In the genomic region with DNA sequence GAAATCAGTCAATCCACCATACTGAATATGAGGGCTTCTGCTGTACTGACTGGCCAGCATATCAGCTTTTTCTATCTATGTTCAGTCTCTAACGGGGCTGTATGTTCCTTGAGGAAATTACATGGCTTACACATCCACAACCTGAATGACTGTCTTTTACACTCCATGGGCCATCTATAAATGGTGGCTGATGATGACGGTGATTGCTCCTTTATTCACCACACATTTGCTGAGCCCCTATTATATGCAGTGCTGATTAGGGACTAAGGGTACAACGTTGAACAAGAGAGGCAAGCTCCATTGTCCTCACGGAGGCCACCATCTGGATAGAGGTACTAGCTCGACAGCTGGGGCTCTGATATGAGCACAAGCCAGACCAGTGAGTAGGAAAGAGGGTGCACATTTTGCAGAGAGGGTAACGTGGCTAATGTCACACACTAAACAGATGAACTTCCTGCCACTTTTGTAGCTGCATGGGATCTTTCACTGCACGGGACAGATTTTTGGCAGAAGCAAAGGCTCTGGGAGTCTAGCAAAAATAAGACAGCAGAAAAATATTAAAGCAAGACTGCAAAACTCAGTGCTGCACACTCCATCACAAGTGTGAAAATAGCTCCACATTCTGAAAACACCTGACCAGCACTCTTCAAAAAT, we compare ENCODE assay signal across 21 cellular contexts. TPM values are rescaled to one million over a fixed set of nuclear protein-coding genes. Genes with fewer than 3 reads are reported as not detected.
"Had no signal": no experiment of that assay in that cellular context is flagged by ENCODE, and none has a peak within 500 bp of the region (broad histone marks: within the 10 kb centered on the region; RNA-seq: fewer than 3 reads in every experiment).

No MANE protein-coding gene starts in this region.

- DNase-seq: cortex of kidney; dorsolateral prefrontal cortex; effector CD8-positive, alpha-beta T cell; foreskin melanocyte; heart left ventricle; hypothalamus; kidney glomerular epithelial cell; mesendoderm; naive B cell; nephron progenitor cell; posterior cingulate gyrus; sigmoid colon; stimulated activated naive CD4-positive, alpha-beta T cell; stomach; substantia nigra; transverse colon had no signal

- H3K9me3 Mint-ChIP-seq: naive B cell, nephron progenitor cell had no signal

- H3K4me3 Mint-ChIP-seq: naive B cell, nephron progenitor cell had no signal

- ATAC-seq: heart left ventricle had no signal

- H3K27ac Mint-ChIP-seq: naive B cell, nephron progenitor cell had no signal

- H3K4me1 Mint-ChIP-seq: naive B cell had no signal

- H3K36me3 Mint-ChIP-seq: naive B cell had no signal

RNA-seq across cellular contexts. Expression of gene DRD2, which starts 30.6 kb away (rescaled TPM):
- total RNA-seq: liver, lung microvascular endothelial cell, osteocyte, right atrium auricular region, stomach, thoracic aorta had no signal

RNA-seq across cellular contexts. Expression of gene ANKK1, which starts 57.0 kb away (rescaled TPM):
- total RNA-seq: lung microvascular endothelial cell, osteocyte, right atrium auricular region, stomach had no signal
